21 cellular contexts compared by ENCODE assay signal in the genomic region with DNA sequence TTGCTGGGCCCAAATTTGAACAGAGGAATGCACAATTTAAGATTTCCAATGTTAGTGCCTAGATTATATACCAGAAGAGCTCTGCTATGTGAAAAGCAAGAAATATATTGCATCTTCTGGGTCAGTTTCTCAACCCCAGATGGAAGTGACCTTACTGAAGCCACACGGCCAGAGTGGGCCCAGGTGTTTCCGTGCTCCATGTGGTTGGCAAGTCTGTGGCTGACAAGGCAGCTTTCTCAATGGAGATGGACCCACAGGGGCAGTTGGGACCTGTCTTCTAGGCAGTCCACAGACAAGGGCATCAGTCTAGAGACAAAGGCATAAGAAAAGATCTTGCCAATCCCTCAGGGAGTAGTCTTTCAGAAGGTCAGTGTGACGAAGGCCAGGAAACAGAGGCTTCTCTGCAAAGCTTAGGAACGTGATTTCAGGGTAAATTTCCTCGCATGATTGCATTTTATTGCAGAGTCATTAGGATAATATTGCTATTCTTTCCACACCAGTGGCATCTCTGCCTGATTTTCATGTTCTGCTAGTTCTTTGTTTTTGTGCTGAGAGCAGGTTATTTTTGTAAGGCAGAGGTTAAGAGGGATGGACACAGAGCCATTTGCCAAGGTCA.
DNase-seq lines count a peak whose midpoint lies in the region; ATAC-seq, FAIRE-seq and TF ChIP-seq lines count a peak whose summit lies in the region.
"Had no signal": no experiment of that assay in that cellular context is flagged by ENCODE, and none has a peak within 500 bp of the region (broad histone marks: within the 10 kb centered on the region; RNA-seq: fewer than 3 reads in every experiment).

No MANE protein-coding gene starts in this region.

- no peak overlapping the region for H3K4me3 ChIP-seq in vagina
- H3K4me3 ChIP-seq: SJSA1 had no signal

- no peak for FAIRE-seq in RCC 7860 (lab: Jason Lieb, UNC)

- no peaks in the 10 kb centered on the region for H3K9me3 ChIP-seq in vagina
- H3K9me3 ChIP-seq: SJSA1 had no signal

- H3K36me3 ChIP-seq in vagina = no peaks in the 10 kb centered on the region
- H3K36me3 ChIP-seq: SJSA1 had no signal

- no peak for TF ChIP-seq CTCF in vagina (IDR thresholded peaks at IDR 0.05)

- ATAC-seq in HG03342 (IDR thresholded peaks at IDR 0.05; ENCODE audit: unreplicated experiment) = no peak

- DNase-seq in NCI-H1048 (lab: John Stamatoyannopoulos, UW) (peak; percentile 9), RCC 7860 (ENCODE audit: low spot score) (peak; percentile 23), glomerular visceral epithelial cell (ENCODE audit: extremely low spot score) (peak; percentile 69), vagina (ENCODE audit: extremely low spot score in 2 of 2) (peak; percentile 12 to 37), T-helper 2 cell (no peak), KBM-7 (no peak)
- DNase-seq: ACHN, C1 segment of cervical spinal cord, DMS79, H7, NCI-H1092 treated with DMSO at 0.1 percent for 48 hours, NCI-H146, NCI-H2029 treated with DMSO at 0.1 percent for 48 hours, NCI-H2171 treated with DMSO at 0.1 percent for 48 hours, NCI-H446 treated with DMSO at 0.1 percent for 48 hours, NCI-H774, OCI-M1, SW 1271 had no signal

- no peak overlapping the region for H3K27ac ChIP-seq in vagina
- H3K27ac ChIP-seq: HL-60, SJSA1 had no signal

- no peaks in the 10 kb centered on the region for H3K27me3 ChIP-seq in vagina
- H3K27me3 ChIP-seq: SJSA1 had no signal

- TF ChIP-seq POLR2A in vagina (IDR thresholded peaks at IDR 0.05) = no peak

- H3K4me1 ChIP-seq in vagina = no peaks in the 10 kb centered on the region
- H3K4me1 ChIP-seq: SJSA1 had no signal

- in situ Hi-C loops in KBM-7 (cut with MboI; ENCODE audit: low pct_unique_long_range_greater_than_20kb, low sequenced_read_pairs) = no loop called here

- intact Hi-C loops in vagina (cut with DNase I) = no loop called here

Comparison
In these comparisons a context has a peak if more than half of its experiments do, and no peak if none do; other contexts are left out.
1. DNase-seq: peak in NCI-H1048 (single experiment), RCC 7860 (single experiment), glomerular visceral epithelial cell (single experiment) and vagina (2 of 2); none in T-helper 2 cell (0 of 5) and KBM-7 (single experiment).